15 cellular contexts compared by ENCODE assay signal in genomic region chr14:81562818-81563217, GRCh38. TPM values are rescaled to one million over a fixed set of nuclear protein-coding genes. Genes with fewer than 3 reads are reported as not detected.
DNase-seq lines count a peak whose midpoint lies in the region; ATAC-seq and TF ChIP-seq lines count a peak whose summit lies in the region.
"Had no signal": no experiment of that assay in that cellular context is flagged by ENCODE, and none has a peak within 500 bp of the region (broad histone marks: within the 10 kb centered on the region; RNA-seq: fewer than 3 reads in every experiment).

No MANE protein-coding gene starts in this region.

- H3F3A ChIP-seq in GM23248 (ENCODE audit: insufficient read depth), result no peaks in the 10 kb centered on the region

- H3K14ac ChIP-seq in neuronal stem cell (ENCODE audit: low read length), result no peak overlapping the region

- no peak overlapping the region for H2BK120ac ChIP-seq in neuronal stem cell (ENCODE audit: low read depth, low read length)

- H4K91ac ChIP-seq in neuronal stem cell (ENCODE audit: low read depth, low read length, poor library complexity), result no peak overlapping the region

- H3K79me2 ChIP-seq in GM23248 (ENCODE audit: insufficient read depth), result no peaks in the 10 kb centered on the region

- H3K9me3 ChIP-seq in GM23248 (ENCODE audit: low read depth) (no peaks in the 10 kb centered on the region), neuronal stem cell (replicated peaks in 1 of 2; ENCODE audit: control insufficient read depth in 2 of 2, insufficient read depth in 1 of 2, low read depth in 1 of 2, low read length in 2 of 2) (no peaks in the 10 kb centered on the region), mucosa of descending colon (no peaks in the 10 kb centered on the region), gastroesophageal sphincter (no peaks in the 10 kb centered on the region)
- H3K9me3 ChIP-seq: HAP-1 had no signal

- 53 to 57% methylated on average over 2 of the region's 2 CpGs for WGBS in GM23248 (ENCODE audit: low coverage in 1 of 2, low lambda C conversion rate in 2 of 2, missing lambda C conversion rate in 2 of 2), 2 experiments
- no CpG with 5 or more reads among the region's 2 CpGs for WGBS in neuronal stem cell (ENCODE audit: extremely low coverage in 2 of 2, insufficient read length in 2 of 2, insufficient replicate concordance in 1 of 2), 2 donors
- 57 to 71% methylated on average over 1 to 2 of the region's 2 CpGs for WGBS in gastroesophageal sphincter (ENCODE audit: low coverage in 1 of 2), 2 donors

- H2AK5ac ChIP-seq in neuronal stem cell (ENCODE audit: low read depth, low read length), result no peak overlapping the region

- H2BK15ac ChIP-seq in neuronal stem cell (ENCODE audit: low read length), result no peak overlapping the region

- no peak overlapping the region for H4K8ac ChIP-seq in neuronal stem cell (ENCODE audit: low read depth, low read length)

- H2AFZ ChIP-seq in GM23248 (0 out of 2 replicates have a peak overlapping the region, but pooled peaks have one; percentile 29), neuronal stem cell (ENCODE audit: low read length) (peak overlapping the region; percentile 81)

- H3K18ac ChIP-seq in neuronal stem cell (ENCODE audit: low read length), result no peak overlapping the region

- no peak overlapping the region for H3K9ac ChIP-seq in GM23248
- H3K9ac ChIP-seq in neuronal stem cell (ENCODE audit: low read depth, low read length, poor library complexity), result no peak overlapping the region

- in situ Hi-C loops in GM23248 (cut with MboI), result no loop called here

- intact Hi-C loops in left colon (cut with DNase I, micrococcal nuclease) (no loop called here), mucosa of descending colon (cut with DNase I, micrococcal nuclease) (no loop called here)

- H3K4me1 ChIP-seq in GM23248 (ENCODE audit: insufficient read depth) (no peaks in the 10 kb centered on the region), neuronal stem cell (ENCODE audit: control insufficient read depth in 2 of 2, insufficient read depth in 1 of 2, low read depth in 1 of 2, low read length in 2 of 2) (peaks cover 0 to 2% of the 10 kb centered on the region in 2 donors), mucosa of descending colon (ENCODE audit: low read depth) (no peaks in the 10 kb centered on the region), gastroesophageal sphincter (no peaks in the 10 kb centered on the region)
- H3K4me1 ChIP-seq: HAP-1 had no signal

- H3K36me3 ChIP-seq in GM23248 (ENCODE audit: low read depth), result no peaks in the 10 kb centered on the region
- no peaks in the 10 kb centered on the region for H3K36me3 ChIP-seq in neuronal stem cell (replicated peaks in 1 of 2; ENCODE audit: control insufficient read depth in 2 of 2, insufficient read depth in 2 of 2, low read length in 2 of 2)
- H3K36me3 ChIP-seq in mucosa of descending colon (ENCODE audit: low read depth), result no peaks in the 10 kb centered on the region
- H3K36me3 ChIP-seq in gastroesophageal sphincter, result no peaks in the 10 kb centered on the region
- H3K36me3 ChIP-seq: HAP-1 had no signal

- H3K4me2 ChIP-seq in GM23248 (ENCODE audit: unreplicated experiment) (no peak overlapping the region), neuronal stem cell (ENCODE audit: insufficient read depth, low read length, poor library complexity, severe bottlenecking) (no peak overlapping the region)

- H3K23ac ChIP-seq in neuronal stem cell (ENCODE audit: low read depth, low read length, poor library complexity), result no peak overlapping the region

- H3K9me2 ChIP-seq in GM23248 (ENCODE audit: insufficient read depth), result no peaks in the 10 kb centered on the region

- no peak overlapping the region for H2BK12ac ChIP-seq in neuronal stem cell (ENCODE audit: low read length)

- H3K27me3 ChIP-seq in GM23248 (replicated peaks; ENCODE audit: insufficient read depth) (no peaks in the 10 kb centered on the region), neuronal stem cell (ENCODE audit: control insufficient read depth in 3 of 3, insufficient read depth in 3 of 3, low read depth in 1 of 3, low read length in 3 of 3) (no peaks in the 10 kb centered on the region), gastroesophageal sphincter (peaks cover 4% of the 10 kb centered on the region)

- H3K4me3 ChIP-seq in GM23248 (no peak overlapping the region), neuronal stem cell (ENCODE audit: low read length in 2 of 2) (no peak overlapping the region), mucosa of descending colon (no peak overlapping the region), gastroesophageal sphincter (no peak overlapping the region)
- H3K4me3 ChIP-seq: HAP-1 had no signal

- H2BK5ac ChIP-seq in neuronal stem cell (ENCODE audit: low read length), result no peak overlapping the region

- no peak overlapping the region for H3K4ac ChIP-seq in neuronal stem cell (ENCODE audit: low read length)

- TF ChIP-seq EP300 in gastroesophageal sphincter (IDR thresholded peaks at IDR 0.05), result no peak

- TF ChIP-seq POLR2A in gastroesophageal sphincter (IDR thresholded peaks at IDR 0.05), result no peak

- ATAC-seq in left colon (no peak), mucosa of descending colon (no peak), gastroesophageal sphincter (no peak)

- H3K79me1 ChIP-seq in neuronal stem cell (ENCODE audit: low read depth, low read length), result no peaks in the 10 kb centered on the region

- H4K20me1 ChIP-seq in GM23248 (ENCODE audit: insufficient read depth), result no peaks in the 10 kb centered on the region

- H3K27ac ChIP-seq in GM23248, result no peak overlapping the region
- no peak overlapping the region for H3K27ac ChIP-seq in neuronal stem cell (replicated peaks; ENCODE audit: low read length)
- H3K27ac ChIP-seq in gastroesophageal sphincter, result no peak overlapping the region

- DNase-seq in GM23248 (peak; percentile 8), RPMI7951 (ENCODE audit: low read depth) (peak; percentile 4), iPS-NIHi7 (ENCODE audit: extremely low spot score) (peak; percentile 43), neuronal stem cell (ENCODE audit: low spot score) (no peak), left colon (no peak), MV-4-11 (lab: John Stamatoyannopoulos, UW) (no peak), mucosa of descending colon (no peak)
- DNase-seq: C1 segment of cervical spinal cord, EL, NCI-H1092, NCI-H2227 treated with DMSO at 0.1 percent for 48 hours, NCI-H524, SHP77 had no signal

- TF ChIP-seq CTCF in mucosa of descending colon (IDR thresholded peaks at IDR 0.05) (no peak), gastroesophageal sphincter (IDR thresholded peaks at IDR 0.05) (no peak)

RNA-seq across cellular contexts. Expression of gene SEL1L, which starts 29.2 kb away (rescaled TPM):
- 69.2 TPM in 2 replicates for total RNA-seq in GM23248 (2014; rRNA removed; shearing (Covaris generic))
- 47.8 and 49.4 TPM in 2 replicates for polyA plus RNA-seq in GM23248 (2016; fragmentation: Nextera tagmentation; extraction: Ambion mirVana)
- 32.4 and 34.6 TPM in 2 replicates for total RNA-seq in RPMI7951 (2014; rRNA removed; shearing (Covaris generic))
- 13.0 TPM for polyA plus RNA-seq in neuronal stem cell (2013, experiment 1 of 2)
- 13.3 TPM for polyA plus RNA-seq in neuronal stem cell (2013, experiment 2 of 2)
- total RNA-seq in left colon (100 to 1,000 TPM in 1 of 2 donors, 10 to 100 TPM in 1; 97.6 to 111 TPM), mucosa of descending colon (100 to 1,000 TPM in 1 of 3 donors, 10 to 100 TPM in 2; 87.7 to 103 (median 89.9) TPM), gastroesophageal sphincter (10 to 100 TPM; 53.7 to 82.8 (median 71.6) TPM)

Comparison
In these comparisons a context has a peak if more than half of its experiments do, and no peak if none do; other contexts are left out.
1. DNase-seq: peak in GM23248 (single experiment), RPMI7951 (single experiment) and iPS-NIHi7 (single experiment); none in neuronal stem cell (single experiment), left colon (0 of 2), MV-4-11 (single experiment) and mucosa of descending colon (0 of 3).